In genomic region chr2:196468394-196468793, GRCh38 we compare ENCODE assay signal across 1 cellular context.
TF ChIP-seq lines count a peak whose summit lies in the region.

No MANE protein-coding gene starts in this region.

TF ChIP-seq in HCT116, 20 proteins besides CTCF, POLR2A, EP300 and RAD21:
- TF ChIP-seq REST (IDR thresholded peaks at IDR 0.05; ENCODE audit: low read depth) (no peak), CBX3 (IDR thresholded peaks at IDR 0.05; ENCODE audit: low read depth) (no peak), EZH2phosphoT487 (IDR thresholded peaks at IDR 0.05; ENCODE audit: borderline replicate concordance) (no peak), ELF1 (IDR thresholded peaks at IDR 0.05; ENCODE audit: borderline replicate concordance, low read depth) (no peak), JUND (IDR thresholded peaks at IDR 0.05) (no peak), ZNF274 (IDR thresholded peaks at IDR 0.05; ENCODE audit: low read depth, low read length) (no peak), SRF (IDR thresholded peaks at IDR 0.05; ENCODE audit: low read depth) (no peak), ATF3 (IDR thresholded peaks at IDR 0.05) (no peak), MAX (IDR thresholded peaks at IDR 0.05) (no peak), SP1 (IDR thresholded peaks at IDR 0.05; ENCODE audit: low read depth) (no peak), ZFX (IDR thresholded peaks at IDR 0.05) (no peak)
